In genomic region chr2:241563571-241563980, GRCh38 we compare ENCODE assay signal across 16 cellular contexts. TPM values are rescaled to one million over a fixed set of nuclear protein-coding genes. Genes with fewer than 3 reads are reported as not detected.
"Had no signal": no experiment of that assay in that cellular context is flagged by ENCODE, and none has a peak within 500 bp of the region (broad histone marks: within the 10 kb centered on the region; RNA-seq: fewer than 3 reads in every experiment).

No MANE protein-coding gene starts in this region.

- H3K36me3 ChIP-seq: suprapubic skin had no signal

- H3K9me3 ChIP-seq: suprapubic skin had no signal

- H3K27me3 ChIP-seq: brain microvascular endothelial cell had no signal

- H3K9me3 Mint-ChIP-seq: activated CD4-positive, alpha-beta T cell treated with anti-CD3 and anti-CD28 coated beads, Interleukin-2, amount 10 ng/mL, durations not matched to agents 7 days and 5 days; immature natural killer cell; natural killer cell treated with Interleukin-12 subunit alpha and Interleukin-12 subunit beta and Interleukin-15 and Interleukin-18, amount 100 ng/mL, for 72 hours; stimulated activated effector memory CD8-positive, alpha-beta T cell treated with anti-CD3 and anti-CD28 coated beads, Interleukin-12 subunit alpha, Interleukin-12 subunit beta, amount 100 ng/mL, for 72 hours; T-helper 1 cell treated with Interleukin-12 subunit alpha and Interleukin-12 subunit beta and Interleukin-4 antibody, amounts not matched to agents 30 μg/mL and 1 μg/mL, for 36 hours had no signal

- H3K27ac ChIP-seq: brain microvascular endothelial cell had no signal

- H3K4me1 Mint-ChIP-seq: activated CD4-positive, alpha-beta T cell treated with anti-CD3 and anti-CD28 coated beads, Interleukin-2, amount 10 ng/mL, durations not matched to agents 7 days and 5 days; stimulated activated effector memory CD8-positive, alpha-beta T cell treated with anti-CD3 and anti-CD28 coated beads, Interleukin-12 subunit alpha, Interleukin-12 subunit beta, amount 100 ng/mL, for 72 hours had no signal

- DNase-seq: activated CD4-positive, alpha-beta T cell treated with anti-CD3 and anti-CD28 coated beads, Interleukin-2, amount 10 ng/mL, durations not matched to agents 7 days and 5 days; activated CD4-positive, CD25-positive, alpha-beta regulatory T cell; activated CD8-positive, alpha-beta memory T cell treated with anti-CD3 and anti-CD28 coated beads for 24 hours; activated gamma-delta T cell; amygdala; brain microvascular endothelial cell; dermis blood vessel endothelial cell; immature natural killer cell; left colon; retina; small intestine had no signal

- H3K27me3 Mint-ChIP-seq: activated naive CD8-positive, alpha-beta T cell; natural killer cell treated with Interleukin-12 subunit alpha and Interleukin-12 subunit beta and Interleukin-15 and Interleukin-18, amount 100 ng/mL, for 72 hours had no signal

- H3K36me3 Mint-ChIP-seq: activated naive CD8-positive, alpha-beta T cell; immature natural killer cell; natural killer cell treated with Interleukin-12 subunit alpha and Interleukin-12 subunit beta and Interleukin-15 and Interleukin-18, amount 100 ng/mL, for 72 hours; stimulated activated effector memory CD8-positive, alpha-beta T cell treated with anti-CD3 and anti-CD28 coated beads, Interleukin-12 subunit alpha, Interleukin-12 subunit beta, amount 100 ng/mL, for 72 hours had no signal

- H3K4me3 ChIP-seq: suprapubic skin had no signal

- H3K4me3 Mint-ChIP-seq: activated CD4-positive, alpha-beta T cell treated with anti-CD3 and anti-CD28 coated beads, Interleukin-2, amount 10 ng/mL, durations not matched to agents 7 days and 5 days; activated naive CD8-positive, alpha-beta T cell; natural killer cell treated with Interleukin-12 subunit alpha and Interleukin-12 subunit beta and Interleukin-15 and Interleukin-18, amount 100 ng/mL, for 72 hours; stimulated activated effector memory CD8-positive, alpha-beta T cell treated with anti-CD3 and anti-CD28 coated beads, Interleukin-12 subunit alpha, Interleukin-12 subunit beta, amount 100 ng/mL, for 72 hours; T-helper 1 cell treated with Interleukin-12 subunit alpha and Interleukin-12 subunit beta and Interleukin-4 antibody, amounts not matched to agents 30 μg/mL and 1 μg/mL, for 36 hours had no signal

- H3K27ac Mint-ChIP-seq: activated CD4-positive, alpha-beta T cell treated with anti-CD3 and anti-CD28 coated beads, Interleukin-2, amount 10 ng/mL, durations not matched to agents 7 days and 5 days; activated naive CD8-positive, alpha-beta T cell; natural killer cell treated with Interleukin-12 subunit alpha and Interleukin-12 subunit beta and Interleukin-15 and Interleukin-18, amount 100 ng/mL, for 72 hours; stimulated activated effector memory CD8-positive, alpha-beta T cell treated with anti-CD3 and anti-CD28 coated beads, Interleukin-12 subunit alpha, Interleukin-12 subunit beta, amount 100 ng/mL, for 72 hours; T-helper 1 cell treated with Interleukin-12 subunit alpha and Interleukin-12 subunit beta and Interleukin-4 antibody, amounts not matched to agents 30 μg/mL and 1 μg/mL, for 36 hours had no signal

RNA-seq across cellular contexts. Expression of gene BOK, which starts 5.0 kb away (rescaled TPM):
- total RNA-seq: activated CD4-positive, alpha-beta T cell treated with anti-CD3 and anti-CD28 coated beads, Interleukin-2, amount 10 ng/mL, durations not matched to agents 7 days and 5 days had no signal
